Comparison of ENCODE assay signal across 1 cellular context in the genomic region with DNA sequence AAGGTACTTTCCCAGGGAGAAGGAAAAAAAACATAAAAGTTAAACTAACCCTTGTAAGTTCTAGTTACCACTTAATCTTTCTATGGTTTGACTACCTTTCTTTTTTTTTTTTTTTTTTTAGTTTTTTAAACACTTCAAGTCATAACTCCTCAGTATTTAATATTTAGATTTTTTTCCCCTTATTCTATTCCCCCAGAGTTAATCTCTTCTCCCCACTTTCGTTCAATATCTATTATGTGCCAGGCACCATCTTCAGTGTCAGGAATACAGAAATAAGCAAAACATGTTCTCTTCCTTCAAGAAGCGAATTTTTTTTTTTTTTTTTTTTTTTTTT.
TF ChIP-seq lines count a peak whose summit lies in the region.

No MANE protein-coding gene starts in this region.

TF ChIP-seq in IMR-90, 13 proteins besides CTCF, POLR2A, EP300 and RAD21:
- TF ChIP-seq CHD1 (IDR thresholded peaks at IDR 0.05; ENCODE audit: low read depth, low read length) = no peak
- TF ChIP-seq, protein P1, sequence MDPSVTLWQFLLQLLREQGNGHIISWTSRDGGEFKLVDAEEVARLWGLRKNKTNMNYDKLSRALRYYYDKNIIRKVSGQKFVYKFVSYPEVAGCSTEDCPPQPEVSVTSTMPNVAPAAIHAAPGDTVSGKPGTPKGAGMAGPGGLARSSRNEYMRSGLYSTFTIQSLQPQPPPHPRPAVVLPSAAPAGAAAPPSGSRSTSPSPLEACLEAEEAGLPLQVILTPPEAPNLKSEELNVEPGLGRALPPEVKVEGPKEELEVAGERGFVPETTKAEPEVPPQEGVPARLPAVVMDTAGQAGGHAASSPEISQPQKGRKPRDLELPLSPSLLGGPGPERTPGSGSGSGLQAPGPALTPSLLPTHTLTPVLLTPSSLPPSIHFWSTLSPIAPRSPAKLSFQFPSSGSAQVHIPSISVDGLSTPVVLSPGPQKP (IDR thresholded peaks at IDR 0.05; ENCODE audit: borderline replicate concordance, low read depth, low read length) = no peak
- TF ChIP-seq, protein P2, sequence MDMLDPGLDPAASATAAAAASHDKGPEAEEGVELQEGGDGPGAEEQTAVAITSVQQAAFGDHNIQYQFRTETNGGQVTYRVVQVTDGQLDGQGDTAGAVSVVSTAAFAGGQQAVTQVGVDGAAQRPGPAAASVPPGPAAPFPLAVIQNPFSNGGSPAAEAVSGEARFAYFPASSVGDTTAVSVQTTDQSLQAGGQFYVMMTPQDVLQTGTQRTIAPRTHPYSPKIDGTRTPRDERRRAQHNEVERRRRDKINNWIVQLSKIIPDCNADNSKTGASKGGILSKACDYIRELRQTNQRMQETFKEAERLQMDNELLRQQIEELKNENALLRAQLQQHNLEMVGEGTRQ (IDR thresholded peaks at IDR 0.05; ENCODE audit: low read depth, low read length) = no peak
- no peak for TF ChIP-seq MXI1 (IDR thresholded peaks at IDR 0.05; ENCODE audit: borderline replicate concordance, low read depth, low read length)
- TF ChIP-seq RFX5 (IDR thresholded peaks at IDR 0.05; ENCODE audit: low read depth, low read length) = no peak
- no peak for TF ChIP-seq FOS (IDR thresholded peaks at IDR 0.05; ENCODE audit: low read depth, low read length)
- TF ChIP-seq CEBPB (IDR thresholded peaks at IDR 0.05; ENCODE audit: low read depth, low read length) = no peak
- no peak for TF ChIP-seq MAZ (IDR thresholded peaks at IDR 0.05; ENCODE audit: borderline replicate concordance, low read depth, low read length)
- no peak for TF ChIP-seq RCOR1 (IDR thresholded peaks at IDR 0.05; ENCODE audit: insufficient replicate concordance, low read length)
- TF ChIP-seq SMC3 (IDR thresholded peaks at IDR 0.05; ENCODE audit: low read depth, low read length) = no peak
- TF ChIP-seq NFE2L2 (IDR thresholded peaks at IDR 0.05; ENCODE audit: low read depth, low read length) = no peak
- TF ChIP-seq BHLHE40 (IDR thresholded peaks at IDR 0.05; ENCODE audit: low read depth, low read length) = no peak
- no peak for TF ChIP-seq MAFK (IDR thresholded peaks at IDR 0.05; ENCODE audit: low read depth, low read length)
